23 cellular contexts compared by ENCODE assay signal in the genomic region with DNA sequence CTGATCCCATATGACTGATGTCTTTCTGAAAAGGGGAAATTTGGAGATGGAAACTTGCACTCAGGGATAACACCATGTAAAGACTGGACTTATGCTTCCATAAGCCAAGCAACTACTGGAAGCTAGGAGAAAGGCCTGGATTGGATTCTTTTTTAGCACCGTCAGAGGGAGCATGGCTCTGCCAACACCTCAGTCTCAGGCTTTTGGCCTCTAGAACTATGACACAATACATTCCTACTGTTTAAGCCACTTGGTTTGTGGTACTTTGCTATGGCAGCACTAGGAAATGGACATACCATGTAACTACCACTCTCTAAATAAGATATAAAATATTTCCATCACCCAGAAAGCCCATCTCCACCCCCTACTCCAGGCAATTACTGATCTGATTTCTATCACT.
A peak's percentile ranks its signal among the peaks of the same experiment; 100 is the strongest.
DNase-seq lines count a peak whose midpoint lies in the region; ATAC-seq and TF ChIP-seq lines count a peak whose summit lies in the region.
"Had no signal": no experiment of that assay in that cellular context is flagged by ENCODE, and none has a peak within 500 bp of the region (broad histone marks: within the 10 kb centered on the region; RNA-seq: fewer than 3 reads in every experiment).

No MANE protein-coding gene starts in this region.

- DNase-seq in EH (ENCODE audit: low read depth) (peak; percentile 28), RPMI7951 (ENCODE audit: low read depth) (peak; percentile 1), fibroblast of gingiva (ENCODE audit: low read depth) (peak; percentile 27), thoracic aorta (ENCODE audit: low spot score) (no peak), upper lobe of right lung (no peak), NCI-H128 (lab: John Stamatoyannopoulos, UW; ENCODE audit: unreplicated experiment) (no peak)
- no peak for DNase-seq in activated effector memory CD4-positive, alpha-beta T cell treated with Interleukin-2 at 50 U/mL for 16 hours
- DNase-seq: Caco-2; CD8-positive, alpha-beta T cell; DMS79; GF-D8; Karpas-422; MV-4-11; NCI-H1105; NCI-H146; NCI-H2029; NCI-H446 treated with DMSO at 0.1 percent for 48 hours; NCI-H526 treated with DMSO at 0.1 percent for 48 hours; SHP77 had no signal

- H3K27me3 ChIP-seq in thoracic aorta (replicated peaks; ENCODE audit: insufficient read depth) (no peaks in the 10 kb centered on the region), upper lobe of right lung (no peaks in the 10 kb centered on the region)

- H3K4me3 ChIP-seq in thoracic aorta (no peak overlapping the region), upper lobe of right lung (no peak overlapping the region)

- H3K27ac ChIP-seq in thoracic aorta = no peak overlapping the region
- H3K27ac ChIP-seq in upper lobe of right lung = no peak overlapping the region
- H3K27ac ChIP-seq: C4-2B, RWPE1 had no signal

- no peak for TF ChIP-seq CTCF in thoracic aorta (IDR thresholded peaks at IDR 0.05)
- no peak for TF ChIP-seq CTCF in upper lobe of right lung (IDR thresholded peaks at IDR 0.05)

- intact Hi-C loops in upper lobe of right lung (cut with DNase I) = no loop called here

- H3K4me1 ChIP-seq in thoracic aorta (ENCODE audit: control insufficient read depth in 1 of 2, low read depth in 2 of 2) (peaks cover 0 to 5% of the 10 kb centered on the region in 2 donors), upper lobe of right lung (no peaks in the 10 kb centered on the region)
- H3K4me1 ChIP-seq: Caco-2 had no signal

- no peaks in the 10 kb centered on the region for H3K9me3 ChIP-seq in thoracic aorta
- no peaks in the 10 kb centered on the region for H3K9me3 ChIP-seq in upper lobe of right lung
- H3K9me3 ChIP-seq: Caco-2 had no signal

- peak; percentile 15 for ATAC-seq in thoracic aorta (ENCODE audit: insufficient number of reproducible peaks, low FRiP score, low read depth)
- no peak for ATAC-seq in upper lobe of right lung
- ATAC-seq: CD8-positive, alpha-beta T cell; HCT116; HepG2 had no signal

- H3K36me3 ChIP-seq in thoracic aorta (no peaks in the 10 kb centered on the region), upper lobe of right lung (no peaks in the 10 kb centered on the region)

Comparison
In these comparisons a context has a peak if more than half of its experiments do, and no peak if none do; other contexts are left out.
1. DNase-seq: peak in EH (single experiment), RPMI7951 (single experiment) and fibroblast of gingiva (single experiment); none in thoracic aorta (single experiment), upper lobe of right lung (single experiment), activated effector memory CD4-positive, alpha-beta T cell treated with Interleukin-2 at 50 U/mL for 16 hours (single experiment) and NCI-H128 (single experiment).